Comparison of ENCODE assay signal across 9 cellular contexts in the genomic region with DNA sequence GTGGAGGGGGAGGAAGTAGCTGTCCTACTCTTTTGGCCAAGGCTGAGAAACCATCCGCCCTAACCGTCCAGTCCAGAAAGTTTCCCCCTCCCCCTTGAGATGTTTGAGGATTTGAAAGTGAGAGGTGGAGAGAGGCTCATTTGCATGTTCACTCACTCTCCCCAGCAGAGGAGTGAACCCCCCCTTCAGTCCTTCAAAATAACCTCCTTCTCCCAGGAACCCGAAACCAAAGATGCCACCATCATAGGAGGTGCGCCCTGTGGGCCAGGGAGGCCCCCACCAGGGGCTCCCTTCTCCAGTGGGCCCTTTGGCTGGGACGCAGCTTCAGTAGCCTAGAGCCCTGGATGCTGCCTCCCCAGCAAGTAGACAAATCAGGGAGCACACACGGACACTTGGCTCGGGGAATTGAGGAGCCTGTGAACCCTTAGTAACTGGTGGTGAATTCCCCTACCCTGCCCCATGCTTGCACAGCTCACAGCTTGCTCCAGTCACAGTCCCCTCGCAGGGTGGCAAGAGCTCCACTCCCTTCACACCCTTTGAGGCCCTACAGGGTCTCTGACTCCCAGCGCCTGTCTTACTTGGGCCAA. TPM values are rescaled to one million over a fixed set of nuclear protein-coding genes. Genes with fewer than 3 reads are reported as not detected.
DNase-seq lines count a peak whose midpoint lies in the region; ATAC-seq and TF ChIP-seq lines count a peak whose summit lies in the region.
"Had no signal": no experiment of that assay in that cellular context is flagged by ENCODE, and none has a peak within 500 bp of the region (broad histone marks: within the 10 kb centered on the region; RNA-seq: fewer than 3 reads in every experiment).

No MANE protein-coding gene starts in this region.

- H3K4me1 ChIP-seq in mammary epithelial cell (ENCODE audit: insufficient read depth, low read length): no peaks in the 10 kb centered on the region
- H3K4me1 ChIP-seq: right lobe of liver had no signal

- H3K79me2 ChIP-seq in mammary epithelial cell (ENCODE audit: insufficient read depth, low read length): peaks cover 63% of the 10 kb centered on the region

- H3K9me3 ChIP-seq in mammary epithelial cell (replicated peaks; ENCODE audit: insufficient read depth, low read length): no peaks in the 10 kb centered on the region
- H3K9me3 ChIP-seq: right lobe of liver had no signal

- intact Hi-C loops in natural killer cell (cut with micrococcal nuclease): loop anchor here (2.0 to 5.0 kb wide), 3 partner anchors 22 to 302 kb away; a partner anchor contains a TSS
- intact Hi-C loops in mammary epithelial cell (cut with micrococcal nuclease): no loop called here

- H3K36me3 ChIP-seq in mammary epithelial cell (ENCODE audit: insufficient read depth, low read length): peaks cover 2% of the 10 kb centered on the region
- H3K36me3 ChIP-seq: right lobe of liver had no signal

- H3K4me3 ChIP-seq in mammary epithelial cell (replicated peaks in 1 of 3; ENCODE audit: insufficient read depth in 1 of 3, low read depth in 2 of 3, low read length in 3 of 3): no peak overlapping the region
- H3K4me3 ChIP-seq: right lobe of liver had no signal

- no peak overlapping the region for H3K9ac ChIP-seq in mammary epithelial cell (ENCODE audit: insufficient read depth, low read length)

- H4K20me1 ChIP-seq in mammary epithelial cell (ENCODE audit: insufficient read depth, low read length): no peaks in the 10 kb centered on the region

- no peak overlapping the region for H3K27ac ChIP-seq in mammary epithelial cell (ENCODE audit: insufficient read depth, low read depth, low read length)
- H3K27ac ChIP-seq: right lobe of liver had no signal

- H3K36me3 Mint-ChIP-seq in natural killer cell: no peaks in the 10 kb centered on the region

- no peak overlapping the region for H3K4me2 ChIP-seq in mammary epithelial cell (ENCODE audit: insufficient read depth, low read depth, low read length)

- DNase-seq in NOMO-1 treated with DMSO at 0.1 percent for 48 hours (lab: John Stamatoyannopoulos, UW; ENCODE audit: unreplicated experiment): peak; percentile 90
- no peak for DNase-seq in natural killer cell
- no peak for DNase-seq in mammary epithelial cell
- DNase-seq in pons (ENCODE audit: low spot score): no peak
- no peak for DNase-seq in NCI-H345 treated with DMSO at 0.1 percent for 48 hours (lab: John Stamatoyannopoulos, UW; ENCODE audit: unreplicated experiment)
- DNase-seq: right lobe of liver had no signal

- CTCF ChIA-PET in mammary epithelial cell (lab: Charles Lee; ENCODE audit: low non-redundant PET): no interaction called here

- no peaks in the 10 kb centered on the region for H3K9me3 Mint-ChIP-seq in natural killer cell

- no peaks in the 10 kb centered on the region for H3K27me3 ChIP-seq in mammary epithelial cell (ENCODE audit: insufficient read depth, low read length)
- H3K27me3 ChIP-seq: right lobe of liver had no signal

- peak overlapping the region; percentile 88 for H3K4me3 Mint-ChIP-seq in natural killer cell

- peak overlapping the region; percentile 84 to 88 for H3K27ac Mint-ChIP-seq in natural killer cell

- TF ChIP-seq CTCF in natural killer cell (IDR thresholded peaks at IDR 0.05) (no peak), mammary epithelial cell (conservative IDR thresholded peaks at IDR 0.05 in 1 of 2, IDR thresholded peaks at IDR 0.05 in 1 of 2; ENCODE audit: extremely low read depth in 1 of 2, insufficient read depth in 1 of 2, low read depth in 1 of 2, low read length in 2 of 2) (no peak)

- ATAC-seq in GM18517 (IDR thresholded peaks at IDR 0.05; ENCODE audit: unreplicated experiment) (peak; percentile 35), GM21825 (IDR thresholded peaks at IDR 0.05; ENCODE audit: unreplicated experiment) (peak; percentile 40), natural killer cell (peak in 2 of 3 donors; percentile 16 to 22), HG03439 (IDR thresholded peaks at IDR 0.05; ENCODE audit: unreplicated experiment) (no peak)

- H2AFZ ChIP-seq in mammary epithelial cell (ENCODE audit: low read depth, low read length): no peak overlapping the region

- WGBS in mammary epithelial cell (ENCODE audit: low coverage, missing lambda C conversion rate): 68% methylated on average over 6 of the region's 9 CpGs

- no TSS peak for BruUV-seq in mammary epithelial cell (replicated peaks; lab: Mats Ljungman, UMichigan)

- in situ Hi-C loops in mammary epithelial cell (cut with MboI; ENCODE audit: low sequenced_read_pairs in 2 of 2): no loop called here

- dilution Hi-C loops in mammary epithelial cell (cut with HindIII; ENCODE audit: low sequenced_read_pairs): no loop called here

- H3K27me3 Mint-ChIP-seq in natural killer cell (ENCODE audit: low read depth in 2 of 2): no peaks in the 10 kb centered on the region

- H3K4me1 Mint-ChIP-seq in natural killer cell: peaks cover 65 to 75% of the 10 kb centered on the region in 2 donors

RNA-seq across cellular contexts. Expression of a gene that starts 25.6 kb away (rescaled TPM):
- total RNA-seq in natural killer cell (100 to 1,000 TPM in 1 of 3 donors, 10 to 100 TPM in 2; 83.3 to 105 (median 98.7) TPM), mammary epithelial cell (10 to 100 TPM; 12.3 to 26.3 TPM)
- 21.6 TPM for polyA plus RNA-seq in mammary epithelial cell
- polyA minus RNA-seq in mammary epithelial cell: 67.5 TPM
